8 cellular contexts compared by ENCODE assay signal in genomic region chr2:226984461-226985226, GRCh38.
DNase-seq lines count a peak whose midpoint lies in the region; ATAC-seq, FAIRE-seq and TF ChIP-seq lines count a peak whose summit lies in the region.

No MANE protein-coding gene starts in this region.

- no peak for TF ChIP-seq CTCF in astrocyte (IDR thresholded peaks at IDR 0.05; ENCODE audit: insufficient read depth, low read depth, low read length)

- FAIRE-seq in astrocyte (lab: Jason Lieb, UNC), result no peak

- H3K4me3 Mint-ChIP-seq in astrocyte (ENCODE audit: unreplicated experiment), result no peak overlapping the region
- peak overlapping the region in 1 of 2 donors; percentile 4 for H3K4me3 Mint-ChIP-seq in stimulated activated naive B cell treated with anti-CD40 and anti-IgM and Interleukin-4, amounts not matched to agents 10 μg/mL and 1 μg/mL and 100 μg/mL, for 72 hours

- no peaks in the 10 kb centered on the region for H3K9me3 Mint-ChIP-seq in astrocyte (ENCODE audit: unreplicated experiment)
- H3K9me3 Mint-ChIP-seq in stimulated activated naive B cell treated with anti-CD40 and anti-IgM and Interleukin-4, amounts not matched to agents 10 μg/mL and 1 μg/mL and 100 μg/mL, for 72 hours, result no peaks in the 10 kb centered on the region

- no peaks in the 10 kb centered on the region for H3K27me3 Mint-ChIP-seq in astrocyte (ENCODE audit: low read depth, unreplicated experiment)
- no peaks in the 10 kb centered on the region for H3K27me3 Mint-ChIP-seq in stimulated activated naive B cell treated with anti-CD40 and anti-IgM and Interleukin-4, amounts not matched to agents 10 μg/mL and 1 μg/mL and 100 μg/mL, for 72 hours

- H3K27me3 ChIP-seq in BLaER1 (no peaks in the 10 kb centered on the region), astrocyte (ENCODE audit: insufficient read depth, low read length) (no peaks in the 10 kb centered on the region)

- H3K4me2 ChIP-seq in BLaER1, result peak overlapping the region; percentile 63
- peak overlapping the region; percentile 50 for H3K4me2 ChIP-seq in astrocyte (ENCODE audit: low read length)

- ATAC-seq in GM19328 (IDR thresholded peaks at IDR 0.05; ENCODE audit: unreplicated experiment) (peak; percentile 85), HG03159 (IDR thresholded peaks at IDR 0.05; ENCODE audit: unreplicated experiment) (peak; percentile 98)
- ATAC-seq in stimulated activated naive B cell treated with anti-CD40 and anti-IgM and Interleukin-4, amounts not matched to agents 10 μg/mL and 1 μg/mL and 100 μg/mL, for 72 hours (replicated peaks), result peak; percentile 98 to 99

- H3K27ac Mint-ChIP-seq in astrocyte (ENCODE audit: unreplicated experiment), result no peak overlapping the region
- H3K27ac Mint-ChIP-seq in stimulated activated naive B cell treated with anti-CD40 and anti-IgM and Interleukin-4, amounts not matched to agents 10 μg/mL and 1 μg/mL and 100 μg/mL, for 72 hours, result peak overlapping the region; percentile 86

- DNase-seq in astrocyte (ENCODE audit: low read depth), result no peak
- peak; percentile 44 for DNase-seq in stimulated activated naive B cell treated with anti-CD40 and anti-IgM and Interleukin-4, amounts not matched to agents 10 μg/mL and 1 μg/mL and 100 μg/mL, for 72 hours
- no peak for DNase-seq in DMS79 treated with DMSO at 0.1 percent for 48 hours (lab: John Stamatoyannopoulos, UW)
- no peak for DNase-seq in 8988T
- no peak for DNase-seq in hippocampal formation (lab: John Stamatoyannopoulos, UW)

- peaks cover 5% of the 10 kb centered on the region for H3K36me3 Mint-ChIP-seq in astrocyte (ENCODE audit: low read depth, unreplicated experiment)
- H3K36me3 Mint-ChIP-seq in stimulated activated naive B cell treated with anti-CD40 and anti-IgM and Interleukin-4, amounts not matched to agents 10 μg/mL and 1 μg/mL and 100 μg/mL, for 72 hours, result peaks cover 7 to 18% of the 10 kb centered on the region in 2 donors

- H3K36me3 ChIP-seq in BLaER1 (no peaks in the 10 kb centered on the region), astrocyte (ENCODE audit: insufficient read depth, low read length) (no peaks in the 10 kb centered on the region)

- no peak overlapping the region for H3K9ac ChIP-seq in BLaER1
- H3K9ac ChIP-seq in astrocyte (ENCODE audit: low read length), result no peak overlapping the region

- H3K27ac ChIP-seq in BLaER1 (peak overlapping the region; percentile 28; the same call in 1 of the 2 replicates), astrocyte (ENCODE audit: low read depth, low read length) (no peak overlapping the region)

- H3K9me3 ChIP-seq in BLaER1 (no peaks in the 10 kb centered on the region), astrocyte (ENCODE audit: insufficient read depth, low read depth, low read length) (no peaks in the 10 kb centered on the region)

- H4K20me1 ChIP-seq in BLaER1 (no peaks in the 10 kb centered on the region), astrocyte (ENCODE audit: insufficient read depth, low read length) (no peaks in the 10 kb centered on the region)

- H3K4me3 ChIP-seq in BLaER1, result no peak overlapping the region
- no peak overlapping the region for H3K4me3 ChIP-seq in astrocyte (ENCODE audit: insufficient read depth, low read depth, low read length)

- no peak overlapping the region for H2AFZ ChIP-seq in astrocyte (ENCODE audit: low read depth, low read length)

- no peaks in the 10 kb centered on the region for H3K79me2 ChIP-seq in astrocyte (ENCODE audit: insufficient read depth, low read length)

- H3K4me1 Mint-ChIP-seq in astrocyte (ENCODE audit: low read depth, unreplicated experiment), result no peaks in the 10 kb centered on the region
- H3K4me1 Mint-ChIP-seq in stimulated activated naive B cell treated with anti-CD40 and anti-IgM and Interleukin-4, amounts not matched to agents 10 μg/mL and 1 μg/mL and 100 μg/mL, for 72 hours, result peaks cover 20 to 29% of the 10 kb centered on the region in 2 donors

- H3K4me1 ChIP-seq in BLaER1 (peaks cover 30% of the 10 kb centered on the region), astrocyte (ENCODE audit: insufficient read depth, low read length) (no peaks in the 10 kb centered on the region)
